In genomic region chr2:206457188-206457634, GRCh38 we compare ENCODE assay signal across 11 cellular contexts. TPM values are rescaled to one million over a fixed set of nuclear protein-coding genes. Genes with fewer than 3 reads are reported as not detected.
DNase-seq lines count a peak whose midpoint lies in the region; ATAC-seq and TF ChIP-seq lines count a peak whose summit lies in the region.
"Had no signal": no experiment of that assay in that cellular context is flagged by ENCODE, and none has a peak within 500 bp of the region (broad histone marks: within the 10 kb centered on the region; RNA-seq: fewer than 3 reads in every experiment).

No MANE protein-coding gene starts in this region.

- H3K9me3 Mint-ChIP-seq in activated CD8-positive, alpha-beta T cell treated with anti-CD3 and anti-CD28 coated beads for 36 hours: no peaks in the 10 kb centered on the region
- H3K9me3 Mint-ChIP-seq: activated naive CD8-positive, alpha-beta T cell treated with anti-CD3 and anti-CD28 coated beads, Interleukin-2, amount 50 U/mL, for 24 hours had no signal

- no peak overlapping the region for H3K27ac Mint-ChIP-seq in activated CD8-positive, alpha-beta T cell treated with anti-CD3 and anti-CD28 coated beads for 36 hours
- H3K27ac Mint-ChIP-seq: activated naive CD8-positive, alpha-beta T cell treated with anti-CD3 and anti-CD28 coated beads, Interleukin-2, amount 50 U/mL, for 24 hours; WTC11 had no signal

- peaks cover 20% of the 10 kb centered on the region for H3K27me3 Mint-ChIP-seq in activated CD8-positive, alpha-beta T cell treated with anti-CD3 and anti-CD28 coated beads for 36 hours

- H3K4me3 Mint-ChIP-seq in activated CD8-positive, alpha-beta T cell treated with anti-CD3 and anti-CD28 coated beads for 36 hours: no peak overlapping the region
- H3K4me3 Mint-ChIP-seq: activated naive CD8-positive, alpha-beta T cell treated with anti-CD3 and anti-CD28 coated beads, Interleukin-2, amount 50 U/mL, for 24 hours; WTC11 had no signal

- H3K4me3 ChIP-seq in BLaER1 (no peak overlapping the region), NB4 (ENCODE audit: low read depth, low read length) (no peak overlapping the region), tibial artery (no peak overlapping the region), Peyer's patch (no peak overlapping the region)

- H3K4me1 ChIP-seq in BLaER1 (peaks cover 25% of the 10 kb centered on the region), tibial artery (no peaks in the 10 kb centered on the region), Peyer's patch (no peaks in the 10 kb centered on the region)

- no peaks in the 10 kb centered on the region for H3K36me3 ChIP-seq in BLaER1
- H3K36me3 ChIP-seq in tibial artery: no peaks in the 10 kb centered on the region
- H3K36me3 ChIP-seq in Peyer's patch: no peaks in the 10 kb centered on the region

- TF ChIP-seq POLR2A in NB4 (IDR thresholded peaks at IDR 0.05; ENCODE audit: extremely low read depth, insufficient read length) (no peak), Peyer's patch (IDR thresholded peaks at IDR 0.05) (no peak)

- H4K20me1 ChIP-seq in BLaER1: no peaks in the 10 kb centered on the region

- DNase-seq in NB4 (ENCODE audit: low read depth) (peak; percentile 47), tibial artery (no peak), posterior vena cava (ENCODE audit: low spot score) (no peak), Peyer's patch (no peak)
- DNase-seq in activated CD8-positive, alpha-beta T cell treated with anti-CD3 and anti-CD28 coated beads for 36 hours: no peak
- DNase-seq: activated naive CD8-positive, alpha-beta T cell treated with anti-CD3 and anti-CD28 coated beads, Interleukin-2, amount 50 U/mL, for 24 hours; NCI-H345 had no signal

- no peak for TF ChIP-seq CTCF in NB4 (IDR thresholded peaks at IDR 0.05; ENCODE audit: low read depth, low read length)
- TF ChIP-seq CTCF in tibial artery (IDR thresholded peaks at IDR 0.05): no peak
- TF ChIP-seq CTCF in activated CD8-positive, alpha-beta T cell treated with anti-CD3 and anti-CD28 coated beads for 36 hours (IDR thresholded peaks at IDR 0.05): no peak
- no peak for TF ChIP-seq CTCF in Peyer's patch (IDR thresholded peaks at IDR 0.05)

- ATAC-seq in GM19328 (IDR thresholded peaks at IDR 0.05; ENCODE audit: unreplicated experiment): peak; percentile 70
- peak; percentile 76 for ATAC-seq in HG02970 (IDR thresholded peaks at IDR 0.05; ENCODE audit: low FRiP score, unreplicated experiment)
- ATAC-seq in activated CD8-positive, alpha-beta T cell treated with anti-CD3 and anti-CD28 coated beads for 36 hours: no peak
- ATAC-seq: activated naive CD8-positive, alpha-beta T cell treated with anti-CD3 and anti-CD28 coated beads, Interleukin-2, amount 50 U/mL, for 24 hours; WTC11 had no signal

- H3K27me3 ChIP-seq in BLaER1 (no peaks in the 10 kb centered on the region), tibial artery (no peaks in the 10 kb centered on the region), Peyer's patch (no peaks in the 10 kb centered on the region)

- H3K36me3 Mint-ChIP-seq in activated CD8-positive, alpha-beta T cell treated with anti-CD3 and anti-CD28 coated beads for 36 hours (ENCODE audit: low read depth): no peaks in the 10 kb centered on the region

- no peaks in the 10 kb centered on the region for H3K4me1 Mint-ChIP-seq in activated CD8-positive, alpha-beta T cell treated with anti-CD3 and anti-CD28 coated beads for 36 hours (ENCODE audit: low read depth)

- no peaks in the 10 kb centered on the region for H3K9me3 ChIP-seq in BLaER1
- no peaks in the 10 kb centered on the region for H3K9me3 ChIP-seq in tibial artery
- H3K9me3 ChIP-seq in Peyer's patch: no peaks in the 10 kb centered on the region

- POLR2A ChIA-PET in activated CD8-positive, alpha-beta T cell treated with anti-CD3 and anti-CD28 coated beads for 36 hours (lab: Charles Lee): no interaction called here

- CTCF ChIA-PET in activated CD8-positive, alpha-beta T cell treated with anti-CD3 and anti-CD28 coated beads for 36 hours (lab: Charles Lee): no interaction called here

- peak overlapping the region; percentile 40 for H3K4me2 ChIP-seq in BLaER1

- no peak overlapping the region for H3K27ac ChIP-seq in BLaER1
- H3K27ac ChIP-seq in tibial artery: no peak overlapping the region
- peak overlapping the region in 2 of 4 donors; percentile 48 to 72 for H3K27ac ChIP-seq in Peyer's patch

- H3K9ac ChIP-seq in BLaER1: no peak overlapping the region

- intact Hi-C loops in tibial artery (cut with DNase I; ENCODE audit: low total_unique reads) (no loop called here), posterior vena cava (cut with DNase I) (no loop called here)
- intact Hi-C loops in activated CD8-positive, alpha-beta T cell treated with anti-CD3 and anti-CD28 coated beads for 36 hours (cut with micrococcal nuclease): no loop called here

RNA-seq across cellular contexts. Expression of gene ADAM23, which starts 13.9 kb away (rescaled TPM):
- under 1 TPM; 0.07 to 0.54 TPM for total RNA-seq in activated CD8-positive, alpha-beta T cell treated with anti-CD3 and anti-CD28 coated beads for 36 hours
- total RNA-seq in posterior vena cava: 1 to 10 TPM; 3.4 to 4.7 TPM
- 1 to 10 TPM in 2 of 4 donors, under 1 TPM in 2; 0.47 to 2.5 (median 1.4) TPM for total RNA-seq in Peyer's patch
